11 cellular contexts compared by ENCODE assay signal in genomic region chr17:65048441-65048840, GRCh38. TPM values are rescaled to one million over a fixed set of nuclear protein-coding genes. Genes with fewer than 3 reads are reported as not detected.
DNase-seq lines count a peak whose midpoint lies in the region; ATAC-seq and TF ChIP-seq lines count a peak whose summit lies in the region.
"Had no signal": no experiment of that assay in that cellular context is flagged by ENCODE, and none has a peak within 500 bp of the region (broad histone marks: within the 10 kb centered on the region; RNA-seq: fewer than 3 reads in every experiment).

No MANE protein-coding gene starts in this region.

- H2AFZ ChIP-seq in DND-41 (ENCODE audit: low read depth, low read length): no peak overlapping the region
- no peak overlapping the region for H2AFZ ChIP-seq in OCI-LY7 (ENCODE audit: low read length)
- H2AFZ ChIP-seq in smooth muscle cell (ENCODE audit: low read depth): no peak overlapping the region
- H2AFZ ChIP-seq: PC-9 had no signal

- H3K9me3 ChIP-seq in DND-41 (ENCODE audit: insufficient read depth, low read length, severe bottlenecking) (no peaks in the 10 kb centered on the region), OCI-LY7 (ENCODE audit: low read length) (no peaks in the 10 kb centered on the region), gastroesophageal sphincter (no peaks in the 10 kb centered on the region), smooth muscle cell (replicated peaks; ENCODE audit: low read depth) (no peaks in the 10 kb centered on the region)

- POLR2A ChIA-PET in OCI-LY7 (lab: Charles Lee): interaction anchor here (0.6 to 2.9 kb wide), 9 partner anchors 11 to 715 kb away, joined by 3 to 12 read pairs (median 4); no protein-coding TSS in a partner anchor

- no peak for DNase-seq in DND-41
- no peak for DNase-seq in OCI-LY7 (ENCODE audit: low spot score)
- no peak for DNase-seq in smooth muscle cell (lab: John Stamatoyannopoulos, UW; ENCODE audit: unreplicated experiment)
- no peak for DNase-seq in DMS153 (lab: John Stamatoyannopoulos, UW)
- DNase-seq in NCI-H2029 (lab: John Stamatoyannopoulos, UW): no peak
- no peak for DNase-seq in kidney glomerular epithelial cell (lab: John Stamatoyannopoulos, UW)
- no peak for DNase-seq in DMS79 treated with DMSO at 0.1 percent for 48 hours (lab: John Stamatoyannopoulos, UW)
- DNase-seq: PC-9 had no signal

- peaks cover 100% of the 10 kb centered on the region for H3K79me2 ChIP-seq in DND-41 (ENCODE audit: insufficient read depth, low read length)
- H3K79me2 ChIP-seq in OCI-LY7 (ENCODE audit: insufficient read depth, low read depth, low read length): peaks cover 100% of the 10 kb centered on the region
- peaks cover 100% of the 10 kb centered on the region for H3K79me2 ChIP-seq in smooth muscle cell (ENCODE audit: low read depth)

- intact Hi-C loops in OCI-LY7 (cut with micrococcal nuclease; ENCODE audit: unreplicated experiment): no loop called here

- CTCF ChIA-PET in OCI-LY7 (lab: Charles Lee; ENCODE audit: unreplicated experiment): interaction anchor here (0.6 kb wide), 1 partner anchor 62 kb away, joined by 4 read pairs; no protein-coding TSS in a partner anchor

- H3K27me3 ChIP-seq in DND-41 (ENCODE audit: insufficient read depth, low read length, poor library complexity) (no peaks in the 10 kb centered on the region), gastroesophageal sphincter (no peaks in the 10 kb centered on the region), smooth muscle cell (ENCODE audit: low read depth) (no peaks in the 10 kb centered on the region)

- ATAC-seq in DND-41 (ENCODE audit: insufficient read depth, low read depth): no peak
- ATAC-seq in gastroesophageal sphincter: no peak
- ATAC-seq: HCT116 had no signal

- H3K27ac ChIP-seq in DND-41 (ENCODE audit: low read length) (no peak overlapping the region), OCI-LY7 (ENCODE audit: low read depth, low read length, poor library complexity, severe bottlenecking) (peak overlapping the region; percentile 44), gastroesophageal sphincter (peak overlapping the region; percentile 43 to 75 (median 67)), smooth muscle cell (ENCODE audit: low read depth) (peak overlapping the region; percentile 62)
- H3K27ac ChIP-seq: C4-2B, PC-9 had no signal

- H3K4me2 ChIP-seq in DND-41 (ENCODE audit: insufficient read depth, low read length) (peak overlapping the region; percentile 33; the same call in 1 of the 2 replicates), OCI-LY7 (ENCODE audit: low read length) (peak overlapping the region; percentile 54), smooth muscle cell (peak overlapping the region; percentile 42)
- H3K4me2 ChIP-seq: PC-9 had no signal

- H3K4me3 ChIP-seq in DND-41 (ENCODE audit: low read depth in 1 of 2, low read length in 2 of 2): no peak overlapping the region
- peak overlapping the region; percentile 19 for H3K4me3 ChIP-seq in OCI-LY7 (ENCODE audit: low read depth, low read length, poor library complexity, severe bottlenecking)
- H3K4me3 ChIP-seq in gastroesophageal sphincter: no peak overlapping the region
- H3K4me3 ChIP-seq in smooth muscle cell: no peak overlapping the region
- H3K4me3 ChIP-seq: PC-9 had no signal

- H4K20me1 ChIP-seq in DND-41 (ENCODE audit: insufficient read depth, low read length): peaks cover 43% of the 10 kb centered on the region; the same call in 1 of the 2 replicates
- peaks cover 45% of the 10 kb centered on the region for H4K20me1 ChIP-seq in OCI-LY7 (ENCODE audit: insufficient read depth, low read length)
- peaks cover 99% of the 10 kb centered on the region for H4K20me1 ChIP-seq in smooth muscle cell (ENCODE audit: low read depth)

- TSS peak; percentile 1 for BruUV-seq in OCI-LY7 (replicated peaks; lab: Mats Ljungman, UMichigan)

- no peaks in the 10 kb centered on the region for H3K9me2 ChIP-seq in OCI-LY7 (ENCODE audit: insufficient read depth, low read length)

- TF ChIP-seq EP300 in gastroesophageal sphincter (IDR thresholded peaks at IDR 0.05): no peak

- TF ChIP-seq CTCF in DND-41 (IDR thresholded peaks at IDR 0.05; ENCODE audit: borderline replicate concordance, extremely low read depth, low read length, poor library complexity, severe bottlenecking): no peak
- no peak for TF ChIP-seq CTCF in OCI-LY7 (conservative IDR thresholded peaks at IDR 0.05; ENCODE audit: low read length)
- no peak for TF ChIP-seq CTCF in gastroesophageal sphincter (IDR thresholded peaks at IDR 0.05)
- TF ChIP-seq CTCF in smooth muscle cell (IDR thresholded peaks at IDR 0.05; ENCODE audit: borderline replicate concordance, insufficient read depth, poor library complexity, severe bottlenecking): no peak

- H3K4me1 ChIP-seq in DND-41 (ENCODE audit: insufficient read depth, low read length) (peaks cover 54% of the 10 kb centered on the region), OCI-LY7 (ENCODE audit: insufficient read depth, low read length, poor library complexity, severe bottlenecking) (peaks cover 99% of the 10 kb centered on the region), gastroesophageal sphincter (peaks cover 19 to 97% (median 27%) of the 10 kb centered on the region in 3 donors), smooth muscle cell (ENCODE audit: low read depth) (peaks cover 12% of the 10 kb centered on the region)

- TF ChIP-seq POLR2A in gastroesophageal sphincter (IDR thresholded peaks at IDR 0.05): no peak

- peaks cover 95% of the 10 kb centered on the region for H3K36me3 ChIP-seq in DND-41 (ENCODE audit: insufficient read depth, low read length)
- H3K36me3 ChIP-seq in OCI-LY7 (ENCODE audit: insufficient read depth, low read length): peaks cover 99% of the 10 kb centered on the region
- H3K36me3 ChIP-seq in gastroesophageal sphincter: peaks cover 0 to 44% of the 10 kb centered on the region in 2 donors
- peaks cover 16% of the 10 kb centered on the region for H3K36me3 ChIP-seq in smooth muscle cell (ENCODE audit: low read depth)

- H3K9ac ChIP-seq in DND-41 (ENCODE audit: low read depth, low read length) (no peak overlapping the region), smooth muscle cell (ENCODE audit: low read depth) (no peak overlapping the region)

- peaks cover 15% of the 10 kb centered on the region for H3F3A ChIP-seq in smooth muscle cell (ENCODE audit: low read depth)

- 25 to 35% methylated on average over 2 of the region's 2 CpGs for WGBS in gastroesophageal sphincter (ENCODE audit: low coverage in 1 of 2), 2 donors
- WGBS in smooth muscle cell (ENCODE audit: low lambda C conversion rate): 48% methylated on average over 2 of the region's 2 CpGs

RNA-seq across cellular contexts. Expression of gene GNA13, which starts 8.1 kb away (rescaled TPM):
- total RNA-seq in OCI-LY7 (2014; rRNA removed; shearing (Covaris generic)): 70.6 and 76.5 TPM in 2 replicates
- total RNA-seq in OCI-LY7 (2022) (136 and 141 TPM in 2 replicates), gastroesophageal sphincter (100 to 1,000 TPM in 1 of 4 donors, 10 to 100 TPM in 3; 60.5 to 103 (median 92.5) TPM), smooth muscle cell (87.2 and 111 TPM in 2 replicates)
- polyA plus RNA-seq in smooth muscle cell: 21.5 and 25.8 TPM in 2 replicates
